Comparison of ENCODE assay signal across 8 cellular contexts in the genomic region with DNA sequence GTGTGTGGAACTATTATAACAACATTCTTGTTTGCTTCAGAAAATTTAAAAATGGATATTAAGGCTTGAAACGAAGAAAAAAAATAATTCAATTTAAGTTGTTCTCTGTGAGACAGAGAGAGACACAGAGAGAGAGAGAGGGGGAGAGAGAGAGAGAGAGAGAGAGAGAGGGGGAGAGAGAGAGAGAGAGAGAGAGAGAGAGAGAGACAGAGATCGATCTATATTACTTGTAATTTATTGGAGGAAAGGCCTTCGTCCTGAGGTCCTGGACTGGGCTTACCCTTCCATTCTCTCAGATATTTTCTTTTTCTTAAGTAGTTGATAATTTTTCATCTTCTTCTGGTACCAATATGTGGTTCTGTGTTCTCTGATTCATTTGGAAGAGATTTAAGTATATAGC.
"Had no signal": no experiment of that assay in that cellular context is flagged by ENCODE, and none has a peak within 500 bp of the region (broad histone marks: within the 10 kb centered on the region; RNA-seq: fewer than 3 reads in every experiment).

No MANE protein-coding gene starts in this region.

- H3K27me3 Mint-ChIP-seq: IgD-negative memory B cell had no signal

- H3K27ac Mint-ChIP-seq: H9, HFFc6, IgD-negative memory B cell had no signal

- ATAC-seq: HepG2 had no signal

- H3K27ac ChIP-seq: GM23248, KMS-11 had no signal

- H3K4me3 ChIP-seq: GM23248 had no signal

- H2AFZ ChIP-seq: GM23248 had no signal

- DNase-seq: GM23248, H9, HCEC 1CT, HFFc6, KBM-7 had no signal

- H3K9me3 Mint-ChIP-seq: H9, HFFc6 had no signal

- H3K4me3 Mint-ChIP-seq: H9, HFFc6, IgD-negative memory B cell had no signal

- H3K4me2 ChIP-seq: KMS-11 had no signal

- H3K4me1 Mint-ChIP-seq: IgD-negative memory B cell had no signal
